Comparison of ENCODE assay signal across 10 cellular contexts in the genomic region with DNA sequence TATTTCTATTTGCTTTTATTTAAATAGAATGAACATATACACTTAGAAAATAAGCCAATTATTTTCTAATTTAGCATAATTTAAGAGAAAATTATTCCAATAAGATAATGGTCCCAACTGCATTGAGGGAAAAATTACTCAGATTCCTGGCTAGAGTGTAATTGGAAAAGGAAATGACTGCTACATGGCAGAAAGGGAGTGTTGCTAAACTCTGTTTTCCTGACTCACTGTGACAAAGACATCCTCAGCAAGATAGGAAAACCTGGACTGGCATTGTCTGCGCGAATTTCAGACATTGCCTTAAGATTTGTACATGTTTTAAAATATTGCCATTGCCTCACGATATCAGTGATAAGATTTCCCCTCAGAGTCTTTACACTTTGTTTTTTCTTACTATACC. TPM values are rescaled to one million over a fixed set of nuclear protein-coding genes. Genes with fewer than 3 reads are reported as not detected.
A peak's percentile ranks its signal among the peaks of the same experiment; 100 is the strongest.
DNase-seq lines count a peak whose midpoint lies in the region; ATAC-seq and TF ChIP-seq lines count a peak whose summit lies in the region.
"Had no signal": no experiment of that assay in that cellular context is flagged by ENCODE, and none has a peak within 500 bp of the region (broad histone marks: within the 10 kb centered on the region; RNA-seq: fewer than 3 reads in every experiment).

No MANE protein-coding gene starts in this region.

- H3K9me3 ChIP-seq in CD8-positive, alpha-beta memory T cell (ENCODE audit: low read length) = no peaks in the 10 kb centered on the region

- H3K27ac ChIP-seq in CD8-positive, alpha-beta memory T cell (ENCODE audit: low read depth, low read length) = no peak overlapping the region

- H3K4me1 ChIP-seq in CD8-positive, alpha-beta memory T cell (ENCODE audit: insufficient read depth, low read length) = peaks cover 64% of the 10 kb centered on the region

- H3K9me3 Mint-ChIP-seq in CD8-positive, alpha-beta memory T cell = no peaks in the 10 kb centered on the region
- H3K9me3 Mint-ChIP-seq in naive thymus-derived CD8-positive, alpha-beta T cell = no peaks in the 10 kb centered on the region

- no peak for DNase-seq in CD8-positive, alpha-beta memory T cell
- DNase-seq in LoVo (ENCODE audit: low spot score) (peak; percentile 29), cardiac fibroblast (ENCODE audit: low read depth in 2 of 2) (peak; percentile 86 to 95), RPMI8226 (no peak), NCI-H510A treated with DMSO at 0.1 percent for 48 hours (lab: John Stamatoyannopoulos, UW) (no peak), NCI-H1436 treated with DMSO at 0.1 percent for 48 hours (lab: John Stamatoyannopoulos, UW) (no peak)
- DNase-seq in naive thymus-derived CD8-positive, alpha-beta T cell = no peak
- DNase-seq: NCI-H345; stimulated activated CD4-positive, alpha-beta T cell treated with anti-CD3 and anti-CD28 coated beads, Interleukin-4, amount 100 ng/mL, for 24 hours had no signal

- H3K36me3 Mint-ChIP-seq in CD8-positive, alpha-beta memory T cell = peaks cover 0 to 28% (median 2%) of the 10 kb centered on the region in 3 donors
- H3K36me3 Mint-ChIP-seq in naive thymus-derived CD8-positive, alpha-beta T cell = no peaks in the 10 kb centered on the region

- POLR2A ChIA-PET in CD8-positive, alpha-beta memory T cell (lab: Charles Lee) = no interaction called here
- POLR2A ChIA-PET in naive thymus-derived CD8-positive, alpha-beta T cell (lab: Charles Lee) = interaction anchor here (0.8 to 1.9 kb wide), 5 partner anchors 9 to 34 kb away, joined by 3 to 5 read pairs (median 4); no protein-coding TSS in a partner anchor

- H3K4me3 ChIP-seq in CD8-positive, alpha-beta memory T cell (ENCODE audit: low read length) = peak overlapping the region; percentile 12
- H3K4me3 ChIP-seq in cardiac fibroblast (replicated peaks in 1 of 2; ENCODE audit: low read depth in 2 of 2, low read length in 2 of 2) = peak overlapping the region in 1 of 2 donors; percentile 42

- no peak for TF ChIP-seq CTCF in cardiac fibroblast (IDR thresholded peaks at IDR 0.05; ENCODE audit: low read depth, low read length)

- ATAC-seq in naive thymus-derived CD8-positive, alpha-beta T cell = no peak
- no peak for ATAC-seq in HG02885 (IDR thresholded peaks at IDR 0.05; ENCODE audit: poor library complexity, unreplicated experiment)

- peak overlapping the region in 7 of 8 donors; percentile 20 to 74 (median 53) for H3K27ac Mint-ChIP-seq in CD8-positive, alpha-beta memory T cell
- H3K27ac Mint-ChIP-seq in naive thymus-derived CD8-positive, alpha-beta T cell = peak overlapping the region; percentile 78 to 98 (median 89)

- no peaks in the 10 kb centered on the region for H3K36me3 ChIP-seq in CD8-positive, alpha-beta memory T cell (ENCODE audit: insufficient read depth, low read length)

- peak overlapping the region; percentile 17 to 95 (median 66) for H3K4me3 Mint-ChIP-seq in CD8-positive, alpha-beta memory T cell
- H3K4me3 Mint-ChIP-seq in naive thymus-derived CD8-positive, alpha-beta T cell = peak overlapping the region; percentile 60 to 98 (median 72)

- no peaks in the 10 kb centered on the region for H3K27me3 ChIP-seq in CD8-positive, alpha-beta memory T cell (ENCODE audit: insufficient read depth, low read length, poor library complexity, severe bottlenecking)

- CTCF ChIA-PET in CD8-positive, alpha-beta memory T cell (lab: Charles Lee) = interaction anchor here (1.0 to 3.8 kb wide), 3 partner anchors 11 to 37 kb away, joined by 3 to 11 read pairs (median 3); no protein-coding TSS in a partner anchor

- no peaks in the 10 kb centered on the region for H3K27me3 Mint-ChIP-seq in CD8-positive, alpha-beta memory T cell
- no peaks in the 10 kb centered on the region for H3K27me3 Mint-ChIP-seq in naive thymus-derived CD8-positive, alpha-beta T cell

- peaks cover 54 to 74% (median 69%) of the 10 kb centered on the region in 3 donors for H3K4me1 Mint-ChIP-seq in CD8-positive, alpha-beta memory T cell
- H3K4me1 Mint-ChIP-seq in naive thymus-derived CD8-positive, alpha-beta T cell = peaks cover 19 to 64% (median 59%) of the 10 kb centered on the region in 4 donors

RNA-seq across cellular contexts. Expression of a gene that starts 8.2 kb away (rescaled TPM):
- 10 to 100 TPM; 13.7 to 15.7 TPM for total RNA-seq in CD8-positive, alpha-beta memory T cell
- polyA plus RNA-seq in CD8-positive, alpha-beta memory T cell = 7.0 TPM
- total RNA-seq in naive thymus-derived CD8-positive, alpha-beta T cell = under 1 TPM; 0.29 to 0.49 TPM
- 1 to 10 TPM in 2 of 3 donors, under 1 TPM in 1; 0.88 to 8.0 (median 1.1) TPM for polyA plus RNA-seq in naive thymus-derived CD8-positive, alpha-beta T cell

Comparison
In these comparisons a context has a peak if more than half of its experiments do, and no peak if none do; other contexts are left out.
1. DNase-seq: peak in LoVo (single experiment) and cardiac fibroblast (2 of 2); none in CD8-positive, alpha-beta memory T cell (0 of 5), naive thymus-derived CD8-positive, alpha-beta T cell (0 of 10), RPMI8226 (single experiment), NCI-H510A treated with DMSO at 0.1 percent for 48 hours (single experiment) and NCI-H1436 treated with DMSO at 0.1 percent for 48 hours (single experiment).
2. RNA of a gene that starts 8.2 kb away (total RNA-seq): 13.7 to 15.7 TPM in CD8-positive, alpha-beta memory T cell; 0.29 to 0.49 TPM in naive thymus-derived CD8-positive, alpha-beta T cell; every median in the first group is over 4 times any median in the second.